22 cellular contexts compared by ENCODE assay signal in genomic region chr2:128771401-128771800, GRCh38.
"Had no signal": no experiment of that assay in that cellular context is flagged by ENCODE, and none has a peak within 500 bp of the region (broad histone marks: within the 10 kb centered on the region; RNA-seq: fewer than 3 reads in every experiment).

No MANE protein-coding gene starts in this region.

- DNase-seq: KBM-7, MG63, NCI-H1092, NCI-H1105 treated with DMSO at 0.1 percent for 48 hours, NCI-H1417 treated with DMSO at 0.1 percent for 48 hours, NCI-H146, NCI-H1694 treated with DMSO at 0.1 percent for 48 hours, NCI-H2029, NCI-H2081 treated with DMSO at 0.1 percent for 48 hours, NCI-H2171, NCI-H226, NCI-H446, NCI-H510A, NCI-H524 treated with DMSO at 0.1 percent for 48 hours, NCI-H69, NCI-H774, PC-3, SHP77 treated with DMSO at 0.1 percent for 48 hours, SJCRH30 had no signal

- H3K27ac ChIP-seq: SJCRH30 had no signal

- H3K36me3 ChIP-seq: MG63, SJCRH30 had no signal

- ATAC-seq: Panc1, PC-3, Right ventricle myocardium inferior, SK-N-SH treated with all-trans-retinoic acid at 6 μM for 48 hours had no signal

- H3K4me3 ChIP-seq: MG63, SJCRH30 had no signal

- H3K9me3 ChIP-seq: MG63, SJCRH30 had no signal

- H3K4me1 ChIP-seq: SJCRH30 had no signal

- H3K27me3 ChIP-seq: MG63, SJCRH30 had no signal
